ENCODE assay signal across 27 cellular contexts in the genomic region with DNA sequence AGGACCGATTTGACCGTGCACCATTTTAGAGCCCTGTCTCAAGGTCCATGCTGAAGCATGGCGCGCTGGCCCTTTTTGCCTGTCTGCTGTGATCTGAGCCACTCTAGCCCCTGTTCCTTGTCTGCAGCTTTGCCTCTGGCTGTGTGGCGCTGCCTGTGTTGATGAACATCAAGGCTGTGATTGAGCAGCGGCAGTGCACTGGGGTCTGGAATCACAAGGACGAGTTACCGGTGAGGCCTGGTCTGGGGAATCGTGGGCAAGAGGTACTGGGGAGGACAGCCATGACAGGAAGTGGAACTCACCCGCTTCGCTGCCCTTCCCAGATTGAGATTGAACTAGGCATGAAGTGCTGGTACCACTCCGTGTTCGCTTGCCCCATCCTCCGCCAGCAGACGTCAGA. TPM values are rescaled to one million over a fixed set of nuclear protein-coding genes. Genes with fewer than 3 reads are reported as not detected.
"Had no signal": no experiment of that assay in that cellular context is flagged by ENCODE, and none has a peak within 500 bp of the region (broad histone marks: within the 10 kb centered on the region; RNA-seq: fewer than 3 reads in every experiment).

No MANE protein-coding gene starts in this region.

- FAIRE-seq: small intestine had no signal

- H3K9me3 ChIP-seq: left ventricle myocardium inferior, testis, uterus had no signal

- H3K4me2 ChIP-seq: hepatocyte had no signal

- H3K4me1 ChIP-seq: uterus had no signal

- H3K27me3 ChIP-seq: hepatocyte, testis, uterus had no signal

- H3K4me3 ChIP-seq: coronary artery, hepatocyte, left ventricle myocardium inferior, testis, uterus had no signal

- H3K9me3 Mint-ChIP-seq: activated CD4-positive, alpha-beta memory T cell treated with anti-CD3 and anti-CD28 coated beads, Interleukin-2, amount 10 ng/mL, durations not matched to agents 7 days and 5 days; activated CD4-positive, alpha-beta T cell treated with anti-CD3 and anti-CD28 coated beads, Interleukin-2, amount 10 ng/mL, durations not matched to agents 24 days and 14 days; activated naive CD4-positive, alpha-beta T cell treated with anti-CD3 and anti-CD28 coated beads, Interleukin-2, amount 50 U/mL, for 72 hours; activated T-helper 2 cell treated with anti-CD3 and anti-CD28 coated beads, Interferon-gamma antibody, Interleukin-2, Interleukin-4, amounts not matched to agents 10 μg/mL and 5 μg/mL and 100 μg/mL, durations not matched to agents 14 hours and 24 hours and 36 hours; immature natural killer cell; naive thymus-derived CD4-positive, alpha-beta T cell; neural crest cell had no signal

- H3K27me3 Mint-ChIP-seq: activated CD4-positive, alpha-beta memory T cell treated with anti-CD3 and anti-CD28 coated beads, Interleukin-2, amount 10 ng/mL, durations not matched to agents 7 days and 5 days; activated CD4-positive, alpha-beta T cell treated with anti-CD3 and anti-CD28 coated beads, Interleukin-2, amount 10 ng/mL, durations not matched to agents 24 days and 14 days; naive thymus-derived CD4-positive, alpha-beta T cell had no signal

- ATAC-seq: activated CD4-positive, CD25-positive, alpha-beta regulatory T cell treated with anti-CD3 and anti-CD28 coated beads, Interleukin-2, amount 50 U/mL, for 24 hours; activated naive CD4-positive, alpha-beta T cell treated with anti-CD3 and anti-CD28 coated beads, Interleukin-2, amount 50 U/mL, for 72 hours; naive thymus-derived CD4-positive, alpha-beta T cell; sciatic nerve had no signal

- H3K27ac Mint-ChIP-seq: activated CD4-positive, alpha-beta memory T cell treated with anti-CD3 and anti-CD28 coated beads, Interleukin-2, amount 10 ng/mL, durations not matched to agents 7 days and 5 days; activated CD4-positive, alpha-beta T cell treated with anti-CD3 and anti-CD28 coated beads, Interleukin-2, amount 10 ng/mL, durations not matched to agents 24 days and 14 days; activated T-helper 2 cell treated with anti-CD3 and anti-CD28 coated beads, Interferon-gamma antibody, Interleukin-2, Interleukin-4, amounts not matched to agents 10 μg/mL and 5 μg/mL and 100 μg/mL, durations not matched to agents 14 hours and 24 hours and 36 hours; immature natural killer cell had no signal

- H3K4me3 Mint-ChIP-seq: activated CD4-positive, alpha-beta memory T cell treated with anti-CD3 and anti-CD28 coated beads, Interleukin-2, amount 10 ng/mL, durations not matched to agents 7 days and 5 days; activated CD4-positive, alpha-beta T cell treated with anti-CD3 and anti-CD28 coated beads, Interleukin-2, amount 10 ng/mL, durations not matched to agents 24 days and 14 days; immature natural killer cell; naive thymus-derived CD4-positive, alpha-beta T cell had no signal

- H3K27ac ChIP-seq: coronary artery, hepatocyte, left ventricle myocardium inferior, testis, uterus had no signal

- DNase-seq: activated CD4-positive, alpha-beta memory T cell treated with anti-CD3 and anti-CD28 coated beads, Interleukin-2, amount 10 ng/mL, durations not matched to agents 7 days and 5 days; activated CD4-positive, alpha-beta T cell treated with anti-CD3 and anti-CD28 coated beads, Interleukin-2, amount 10 ng/mL, durations not matched to agents 24 days and 14 days; amniotic stem cell; erythroblast; foreskin melanocyte; immature natural killer cell; kidney glomerular epithelial cell; left ventricle myocardium inferior; naive thymus-derived CD4-positive, alpha-beta T cell; small intestine; stimulated activated CD4-positive, alpha-beta T cell treated with anti-CD3 and anti-CD28 coated beads, Interleukin-2, amount 100 ng/mL, for 48 hours; stimulated activated CD8-positive, alpha-beta memory T cell treated with anti-CD3 and anti-CD28 coated beads, Interleukin-4, amount 100 ng/mL, for 48 hours; stimulated activated naive CD4-positive, alpha-beta T cell; testis; trophoblast cell; uterus had no signal

- H3K36me3 ChIP-seq: uterus had no signal

- H2AFZ ChIP-seq: hepatocyte had no signal

RNA-seq across cellular contexts. Expression of gene GMCL2, which starts 39.8 kb away (rescaled TPM):
- total RNA-seq: activated CD4-positive, alpha-beta memory T cell treated with anti-CD3 and anti-CD28 coated beads, Interleukin-2, amount 10 ng/mL, durations not matched to agents 7 days and 5 days; activated CD4-positive, alpha-beta T cell treated with anti-CD3 and anti-CD28 coated beads, Interleukin-2, amount 10 ng/mL, durations not matched to agents 24 days and 14 days; activated naive CD4-positive, alpha-beta T cell treated with anti-CD3 and anti-CD28 coated beads, Interleukin-2, amount 50 U/mL, for 72 hours; activated T-helper 2 cell treated with anti-CD3 and anti-CD28 coated beads, Interferon-gamma antibody, Interleukin-2, Interleukin-4, amounts not matched to agents 10 μg/mL and 5 μg/mL and 100 μg/mL, durations not matched to agents 14 hours and 24 hours and 36 hours; bronchial epithelial cell; hepatocyte; left ventricle myocardium inferior; lung microvascular endothelial cell; naive thymus-derived CD4-positive, alpha-beta T cell; neural crest cell; omental fat pad; sciatic nerve; T-helper 2 cell treated with Interferon-gamma antibody and Interleukin-4, amounts not matched to agents 100 ng/mL and 5 ng/mL, for 36 hours; uterus had no signal
- polyA plus RNA-seq: hepatocyte; immature natural killer cell; naive thymus-derived CD4-positive, alpha-beta T cell; small intestine had no signal
